ENCODE assay signal across 1 cellular context in the genomic region with DNA sequence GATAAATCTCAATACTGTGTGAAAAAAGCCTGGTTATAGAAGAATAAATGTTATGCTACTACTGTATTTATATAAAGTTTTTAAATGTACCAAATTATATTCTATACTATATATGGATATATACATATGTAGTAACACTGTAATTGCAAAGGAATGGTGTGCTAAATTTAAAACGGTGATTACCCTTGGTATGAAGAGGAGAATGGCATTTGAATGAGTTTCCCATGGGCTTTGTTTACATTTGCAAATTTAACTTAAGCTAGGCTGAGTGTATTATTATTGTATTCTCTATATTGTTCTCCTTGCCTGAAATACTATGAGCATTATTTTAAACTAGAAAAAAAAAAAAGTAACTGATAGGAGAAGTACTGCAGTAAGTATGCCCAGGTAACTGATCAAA.
TF ChIP-seq lines count a peak whose summit lies in the region.

No MANE protein-coding gene starts in this region.

TF ChIP-seq in IMR-90, 13 proteins besides CTCF, POLR2A, EP300 and RAD21:
- TF ChIP-seq MAZ (IDR thresholded peaks at IDR 0.05; ENCODE audit: borderline replicate concordance, low read depth, low read length), result no peak
- no peak for TF ChIP-seq CHD1 (IDR thresholded peaks at IDR 0.05; ENCODE audit: low read depth, low read length)
- TF ChIP-seq, protein P1, sequence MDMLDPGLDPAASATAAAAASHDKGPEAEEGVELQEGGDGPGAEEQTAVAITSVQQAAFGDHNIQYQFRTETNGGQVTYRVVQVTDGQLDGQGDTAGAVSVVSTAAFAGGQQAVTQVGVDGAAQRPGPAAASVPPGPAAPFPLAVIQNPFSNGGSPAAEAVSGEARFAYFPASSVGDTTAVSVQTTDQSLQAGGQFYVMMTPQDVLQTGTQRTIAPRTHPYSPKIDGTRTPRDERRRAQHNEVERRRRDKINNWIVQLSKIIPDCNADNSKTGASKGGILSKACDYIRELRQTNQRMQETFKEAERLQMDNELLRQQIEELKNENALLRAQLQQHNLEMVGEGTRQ (IDR thresholded peaks at IDR 0.05; ENCODE audit: low read depth, low read length), result no peak
- no peak for TF ChIP-seq NFE2L2 (IDR thresholded peaks at IDR 0.05; ENCODE audit: low read depth, low read length)
- TF ChIP-seq BHLHE40 (IDR thresholded peaks at IDR 0.05; ENCODE audit: low read depth, low read length), result no peak
- TF ChIP-seq RFX5 (IDR thresholded peaks at IDR 0.05; ENCODE audit: low read depth, low read length), result no peak
